Comparison of ENCODE assay signal across 1 cellular context in genomic region chr3:196604548-196604947, GRCh38.
TF ChIP-seq lines count a peak whose summit lies in the region.

No MANE protein-coding gene starts in this region.

TF ChIP-seq in K562, 482 proteins besides CTCF, POLR2A, EP300 and RAD21:
- TF ChIP-seq MECOM (CRISPR knock-in tag; IDR thresholded peaks at IDR 0.05): no peak
- no peak for TF ChIP-seq TARDBP (IDR thresholded peaks at IDR 0.05)
- no peak for TF ChIP-seq ATF2 (CRISPR knock-in tag; IDR thresholded peaks at IDR 0.05)
- no peak for TF ChIP-seq ATF4 (CRISPR knock-in tag; IDR thresholded peaks at IDR 0.05)
- TF ChIP-seq POLR3A (IDR thresholded peaks at IDR 0.05; ENCODE audit: borderline replicate concordance, extremely low read depth, insufficient read depth, insufficient read length): no peak
- TF ChIP-seq HOMEZ (CRISPR knock-in tag; IDR thresholded peaks at IDR 0.05): no peak
- no peak for TF ChIP-seq ARNT (IDR thresholded peaks at IDR 0.05)
- no peak for TF ChIP-seq MXI1 (IDR thresholded peaks at IDR 0.05; ENCODE audit: low read depth, low read length)
- no peak for TF ChIP-seq ESRRA (IDR thresholded peaks at IDR 0.05; ENCODE audit: borderline replicate concordance, low read depth)
- TF ChIP-seq ZNF217 (CRISPR knock-in tag; IDR thresholded peaks at IDR 0.05): no peak
- no peak for TF ChIP-seq THAP7 (CRISPR knock-in tag; IDR thresholded peaks at IDR 0.05)
- TF ChIP-seq IRF1 (CRISPR knock-in tag; IDR thresholded peaks at IDR 0.05; ENCODE audit: borderline replicate concordance): no peak
- no peak for TF ChIP-seq NR0B1 (IDR thresholded peaks at IDR 0.05; ENCODE audit: partially characterized antibody)
- TF ChIP-seq HMGN3 (IDR thresholded peaks at IDR 0.05; ENCODE audit: borderline replicate concordance, extremely low read depth, insufficient read length, low read depth, low read length): no peak
- no peak for TF ChIP-seq PHB2 (IDR thresholded peaks at IDR 0.05; ENCODE audit: low read depth)
- no peak for TF ChIP-seq ILF3 (IDR thresholded peaks at IDR 0.05; ENCODE audit: borderline replicate concordance)
- TF ChIP-seq GABPA (tag; conservative IDR thresholded peaks at IDR 0.05; ENCODE audit: low read depth): no peak
- TF ChIP-seq MLX (CRISPR knock-in tag; conservative IDR thresholded peaks at IDR 0.05): no peak
- TF ChIP-seq ETV5 (CRISPR knock-in tag; IDR thresholded peaks at IDR 0.05; ENCODE audit: low read depth): no peak
